In genomic region chr19:14496029-14496848, GRCh38 we compare ENCODE assay signal across 1 cellular context.
TF ChIP-seq lines count a peak whose summit lies in the region.

Gene GIPC1, minus strand, starts transcription at chr19:14496127. Its CDS starts 13,151 bp downstream, at chr19:14482976.

TF ChIP-seq in HepG2, 621 proteins besides CTCF, POLR2A, EP300 and RAD21 (continued from another document and continues in another):
- TF ChIP-seq ZNF407 (CRISPR knock-in tag; IDR thresholded peaks at IDR 0.05; ENCODE audit: not compliant biosample characterization), result peak; percentile 42
- TF ChIP-seq FLYWCH1 (CRISPR knock-in tag; IDR thresholded peaks at IDR 0.05), result no peak
- no peak for TF ChIP-seq HES4 (CRISPR knock-in tag; IDR thresholded peaks at IDR 0.05; ENCODE audit: borderline replicate concordance)
- no peak for TF ChIP-seq ZNF7 (CRISPR knock-in tag; IDR thresholded peaks at IDR 0.05)
- TF ChIP-seq TBL1XR1 (IDR thresholded peaks at IDR 0.05; ENCODE audit: borderline replicate concordance, low read length, partially characterized antibody), result no peak
- TF ChIP-seq GATAD1 (CRISPR knock-in tag; IDR thresholded peaks at IDR 0.05), result peak; percentile 81
- TF ChIP-seq, protein P1, sequence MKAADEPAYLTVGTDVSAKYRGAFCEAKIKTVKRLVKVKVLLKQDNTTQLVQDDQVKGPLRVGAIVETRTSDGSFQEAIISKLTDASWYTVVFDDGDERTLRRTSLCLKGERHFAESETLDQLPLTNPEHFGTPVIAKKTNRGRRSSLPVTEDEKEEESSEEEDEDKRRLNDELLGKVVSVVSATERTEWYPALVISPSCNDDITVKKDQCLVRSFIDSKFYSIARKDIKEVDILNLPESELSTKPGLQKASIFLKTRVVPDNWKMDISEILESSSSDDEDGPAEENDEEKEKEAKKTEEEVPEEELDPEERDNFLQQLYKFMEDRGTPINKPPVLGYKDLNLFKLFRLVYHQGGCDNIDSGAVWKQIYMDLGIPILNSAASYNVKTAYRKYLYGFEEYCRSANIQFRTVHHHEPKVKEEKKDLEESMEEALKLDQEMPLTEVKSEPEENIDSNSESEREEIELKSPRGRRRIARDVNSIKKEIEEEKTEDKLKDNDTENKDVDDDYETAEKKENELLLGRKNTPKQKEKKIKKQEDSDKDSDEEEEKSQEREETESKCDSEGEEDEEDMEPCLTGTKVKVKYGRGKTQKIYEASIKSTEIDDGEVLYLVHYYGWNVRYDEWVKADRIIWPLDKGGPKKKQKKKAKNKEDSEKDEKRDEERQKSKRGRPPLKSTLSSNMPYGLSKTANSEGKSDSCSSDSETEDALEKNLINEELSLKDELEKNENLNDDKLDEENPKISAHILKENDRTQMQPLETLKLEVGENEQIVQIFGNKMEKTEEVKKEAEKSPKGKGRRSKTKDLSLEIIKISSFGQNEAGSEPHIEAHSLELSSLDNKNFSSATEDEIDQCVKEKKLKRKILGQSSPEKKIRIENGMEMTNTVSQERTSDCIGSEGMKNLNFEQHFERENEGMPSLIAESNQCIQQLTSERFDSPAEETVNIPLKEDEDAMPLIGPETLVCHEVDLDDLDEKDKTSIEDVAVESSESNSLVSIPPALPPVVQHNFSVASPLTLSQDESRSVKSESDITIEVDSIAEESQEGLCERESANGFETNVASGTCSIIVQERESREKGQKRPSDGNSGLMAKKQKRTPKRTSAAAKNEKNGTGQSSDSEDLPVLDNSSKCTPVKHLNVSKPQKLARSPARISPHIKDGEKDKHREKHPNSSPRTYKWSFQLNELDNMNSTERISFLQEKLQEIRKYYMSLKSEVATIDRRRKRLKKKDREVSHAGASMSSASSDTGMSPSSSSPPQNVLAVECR (CRISPR knock-in tag; IDR thresholded peaks at IDR 0.05; ENCODE audit: borderline replicate concordance), result peak; percentile 86
- TF ChIP-seq TBX3 (IDR thresholded peaks at IDR 0.05; ENCODE audit: borderline replicate concordance), result peak; percentile 46; the same call in 1 of the 2 replicates
- TF ChIP-seq MED8 (CRISPR knock-in tag; IDR thresholded peaks at IDR 0.05; ENCODE audit: insufficient replicate concordance), result no peak
- TF ChIP-seq KDM4B (CRISPR knock-in tag; IDR thresholded peaks at IDR 0.05), result no peak
- TF ChIP-seq RBM22 (optimal IDR thresholded peaks at IDR 0.05; ENCODE audit: low read length), result no peak
- TF ChIP-seq ZNF720 (CRISPR knock-in tag; IDR thresholded peaks at IDR 0.05), result no peak
- TF ChIP-seq, protein P2, sequence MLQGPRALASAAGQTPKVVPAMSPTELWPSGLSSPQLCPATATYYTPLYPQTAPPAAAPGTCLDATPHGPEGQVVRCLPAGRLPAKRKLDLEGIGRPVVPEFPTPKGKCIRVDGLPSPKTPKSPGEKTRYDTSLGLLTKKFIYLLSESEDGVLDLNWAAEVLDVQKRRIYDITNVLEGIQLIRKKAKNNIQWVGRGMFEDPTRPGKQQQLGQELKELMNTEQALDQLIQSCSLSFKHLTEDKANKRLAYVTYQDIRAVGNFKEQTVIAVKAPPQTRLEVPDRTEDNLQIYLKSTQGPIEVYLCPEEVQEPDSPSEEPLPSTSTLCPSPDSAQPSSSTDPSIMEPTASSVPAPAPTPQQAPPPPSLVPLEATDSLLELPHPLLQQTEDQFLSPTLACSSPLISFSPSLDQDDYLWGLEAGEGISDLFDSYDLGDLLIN (CRISPR knock-in tag; IDR thresholded peaks at IDR 0.05; ENCODE audit: borderline replicate concordance), result no peak
- no peak; the same call in 1 of the 2 replicates for TF ChIP-seq NR2F2 (IDR thresholded peaks at IDR 0.05; ENCODE audit: borderline replicate concordance, low read depth)
- TF ChIP-seq NFE2L2 (IDR thresholded peaks at IDR 0.05; ENCODE audit: low read length), result no peak
- no peak for TF ChIP-seq RORA (CRISPR knock-in tag; IDR thresholded peaks at IDR 0.05)
- TF ChIP-seq ZFP82 (CRISPR knock-in tag; IDR thresholded peaks at IDR 0.05; ENCODE audit: borderline replicate concordance), result no peak
- TF ChIP-seq ELF3 (CRISPR knock-in tag; IDR thresholded peaks at IDR 0.05), result peak; percentile 76; the same call in 1 of the 2 replicates
- no peak for TF ChIP-seq ZFP1 (CRISPR knock-in tag; IDR thresholded peaks at IDR 0.05)
- no peak for TF ChIP-seq KLF16 (CRISPR knock-in tag; IDR thresholded peaks at IDR 0.05)
- TF ChIP-seq SOX13 (IDR thresholded peaks at IDR 0.05), result peak; percentile 16; the same call in 1 of the 2 replicates
- TF ChIP-seq SOX13 (CRISPR knock-in tag; conservative IDR thresholded peaks at IDR 0.05 in 1 of 2, IDR thresholded peaks at IDR 0.05 in 1 of 2), result peak in 1 of 2 experiments; percentile 42; a peak in 1 of 4 replicates
- no peak for TF ChIP-seq SMARCC2 (IDR thresholded peaks at IDR 0.05)
- TF ChIP-seq NR1H2 (CRISPR knock-in tag; IDR thresholded peaks at IDR 0.05; ENCODE audit: borderline replicate concordance, low read depth), result no peak
- TF ChIP-seq, protein P3, sequence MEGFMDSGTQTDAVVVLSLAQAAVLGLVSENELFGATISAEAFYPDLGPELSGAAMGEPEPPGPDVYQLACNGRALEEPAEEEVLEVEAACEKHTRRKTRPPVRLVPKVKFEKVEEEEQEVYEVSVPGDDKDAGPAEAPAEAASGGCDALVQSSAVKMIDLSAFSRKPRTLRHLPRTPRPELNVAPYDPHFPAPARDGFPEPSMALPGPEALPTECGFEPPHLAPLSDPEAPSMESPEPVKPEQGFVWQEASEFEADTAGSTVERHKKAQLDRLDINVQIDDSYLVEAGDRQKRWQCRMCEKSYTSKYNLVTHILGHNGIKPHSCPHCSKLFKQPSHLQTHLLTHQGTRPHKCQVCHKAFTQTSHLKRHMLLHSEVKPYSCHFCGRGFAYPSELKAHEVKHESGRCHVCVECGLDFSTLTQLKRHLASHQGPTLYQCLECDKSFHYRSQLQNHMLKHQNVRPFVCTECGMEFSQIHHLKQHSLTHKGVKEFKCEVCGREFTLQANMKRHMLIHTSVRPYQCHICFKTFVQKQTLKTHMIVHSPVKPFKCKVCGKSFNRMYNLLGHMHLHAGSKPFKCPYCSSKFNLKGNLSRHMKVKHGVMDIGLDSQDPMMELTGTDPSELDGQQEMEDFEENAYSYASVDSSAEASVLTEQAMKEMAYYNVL (CRISPR knock-in tag; IDR thresholded peaks at IDR 0.05; ENCODE audit: borderline replicate concordance), result no peak; the same call in 1 of the 2 replicates
- TF ChIP-seq RBFOX2 (IDR thresholded peaks at IDR 0.05; ENCODE audit: low read depth, low read length), result peak; percentile 70; the same call in 1 of the 2 replicates
- TF ChIP-seq ZFP62 (CRISPR knock-in tag; IDR thresholded peaks at IDR 0.05), result no peak; the same call in 1 of the 2 replicates
- peak; percentile 47; the same call in 1 of the 2 replicates for TF ChIP-seq PHF8 (CRISPR knock-in tag; IDR thresholded peaks at IDR 0.05)
- no peak for TF ChIP-seq ZEB1 (IDR thresholded peaks at IDR 0.05; ENCODE audit: insufficient replicate concordance, low read depth)
- no peak for TF ChIP-seq SSRP1 (CRISPR knock-in tag; IDR thresholded peaks at IDR 0.05)
- TF ChIP-seq XRCC5 (optimal IDR thresholded peaks at IDR 0.05; ENCODE audit: low read length), result peak; percentile 93
- peak; percentile 79 for TF ChIP-seq MNT (IDR thresholded peaks at IDR 0.05)
- TF ChIP-seq MAF1 (CRISPR knock-in tag; IDR thresholded peaks at IDR 0.05; ENCODE audit: borderline replicate concordance), result peak; percentile 39; the same call in 1 of the 2 replicates
- TF ChIP-seq, protein P4, sequence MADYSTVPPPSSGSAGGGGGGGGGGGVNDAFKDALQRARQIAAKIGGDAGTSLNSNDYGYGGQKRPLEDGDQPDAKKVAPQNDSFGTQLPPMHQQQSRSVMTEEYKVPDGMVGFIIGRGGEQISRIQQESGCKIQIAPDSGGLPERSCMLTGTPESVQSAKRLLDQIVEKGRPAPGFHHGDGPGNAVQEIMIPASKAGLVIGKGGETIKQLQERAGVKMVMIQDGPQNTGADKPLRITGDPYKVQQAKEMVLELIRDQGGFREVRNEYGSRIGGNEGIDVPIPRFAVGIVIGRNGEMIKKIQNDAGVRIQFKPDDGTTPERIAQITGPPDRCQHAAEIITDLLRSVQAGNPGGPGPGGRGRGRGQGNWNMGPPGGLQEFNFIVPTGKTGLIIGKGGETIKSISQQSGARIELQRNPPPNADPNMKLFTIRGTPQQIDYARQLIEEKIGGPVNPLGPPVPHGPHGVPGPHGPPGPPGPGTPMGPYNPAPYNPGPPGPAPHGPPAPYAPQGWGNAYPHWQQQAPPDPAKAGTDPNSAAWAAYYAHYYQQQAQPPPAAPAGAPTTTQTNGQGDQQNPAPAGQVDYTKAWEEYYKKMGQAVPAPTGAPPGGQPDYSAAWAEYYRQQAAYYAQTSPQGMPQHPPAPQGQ (CRISPR knock-in tag; IDR thresholded peaks at IDR 0.05; ENCODE audit: borderline replicate concordance), result no peak
- TF ChIP-seq, protein P5, sequence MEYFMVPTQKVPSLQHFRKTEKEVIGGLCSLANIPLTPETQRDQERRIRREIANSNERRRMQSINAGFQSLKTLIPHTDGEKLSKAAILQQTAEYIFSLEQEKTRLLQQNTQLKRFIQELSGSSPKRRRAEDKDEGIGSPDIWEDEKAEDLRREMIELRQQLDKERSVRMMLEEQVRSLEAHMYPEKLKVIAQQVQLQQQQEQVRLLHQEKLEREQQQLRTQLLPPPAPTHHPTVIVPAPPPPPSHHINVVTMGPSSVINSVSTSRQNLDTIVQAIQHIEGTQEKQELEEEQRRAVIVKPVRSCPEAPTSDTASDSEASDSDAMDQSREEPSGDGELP (IDR thresholded peaks at IDR 0.05; ENCODE audit: borderline replicate concordance, low read depth), result peak; percentile 93
- TF ChIP-seq, protein P6, sequence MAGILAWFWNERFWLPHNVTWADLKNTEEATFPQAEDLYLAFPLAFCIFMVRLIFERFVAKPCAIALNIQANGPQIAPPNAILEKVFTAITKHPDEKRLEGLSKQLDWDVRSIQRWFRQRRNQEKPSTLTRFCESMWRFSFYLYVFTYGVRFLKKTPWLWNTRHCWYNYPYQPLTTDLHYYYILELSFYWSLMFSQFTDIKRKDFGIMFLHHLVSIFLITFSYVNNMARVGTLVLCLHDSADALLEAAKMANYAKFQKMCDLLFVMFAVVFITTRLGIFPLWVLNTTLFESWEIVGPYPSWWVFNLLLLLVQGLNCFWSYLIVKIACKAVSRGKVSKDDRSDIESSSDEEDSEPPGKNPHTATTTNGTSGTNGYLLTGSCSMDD (CRISPR knock-in tag; IDR thresholded peaks at IDR 0.05), result no peak
- no peak for TF ChIP-seq EHMT2 (IDR thresholded peaks at IDR 0.05; ENCODE audit: borderline replicate concordance, low read depth, low read length)
- TF ChIP-seq ERF (CRISPR knock-in tag; IDR thresholded peaks at IDR 0.05), result peak; percentile 70
- 0 out of 2 replicates have a peak, but pooled peaks have one; percentile 16 for TF ChIP-seq ATF3 (CRISPR knock-in tag; IDR thresholded peaks at IDR 0.05)
- no peak for TF ChIP-seq KAT2B (IDR thresholded peaks at IDR 0.05; ENCODE audit: borderline replicate concordance, low read depth, low read length)
